27 cellular contexts compared by ENCODE assay signal in genomic region chr21:18636897-18637296, GRCh38.
"Had no signal": no experiment of that assay in that cellular context is flagged by ENCODE, and none has a peak within 500 bp of the region (broad histone marks: within the 10 kb centered on the region; RNA-seq: fewer than 3 reads in every experiment).

No MANE protein-coding gene starts in this region.

- H3K27ac ChIP-seq: colonic mucosa, coronary artery, dorsolateral prefrontal cortex, epithelial cell of prostate, esophagus muscularis mucosa, esophagus squamous epithelium, foreskin keratinocyte, gastrocnemius medialis, gastroesophageal sphincter, heart left ventricle, heart right ventricle had no signal

- ATAC-seq: effector memory CD8-positive, alpha-beta T cell; esophagus mucosa; foreskin keratinocyte; gastrocnemius medialis; gastroesophageal sphincter; heart left ventricle; heart right ventricle had no signal

- H3K4me3 ChIP-seq: colonic mucosa, coronary artery, dorsolateral prefrontal cortex, esophagus muscularis mucosa, esophagus squamous epithelium, gastrocnemius medialis, gastroesophageal sphincter, heart left ventricle, heart right ventricle had no signal

- DNase-seq: colonic mucosa; cortex of kidney; dermis blood vessel endothelial cell; dorsolateral prefrontal cortex; effector CD4-positive, alpha-beta T cell; effector CD8-positive, alpha-beta T cell; effector memory CD4-positive, alpha-beta T cell; effector memory CD8-positive, alpha-beta T cell; endodermal cell; erythroblast; esophagus squamous epithelium; foreskin fibroblast; foreskin keratinocyte; gastrocnemius medialis; glutamatergic neuron; head of caudate nucleus; heart left ventricle; heart right ventricle had no signal

- H3K36me3 ChIP-seq: colonic mucosa, esophagus muscularis mucosa, esophagus squamous epithelium, gastrocnemius medialis, gastroesophageal sphincter, heart left ventricle, heart right ventricle had no signal

- H3K9me3 ChIP-seq: colonic mucosa, esophagus muscularis mucosa, esophagus squamous epithelium, gastrocnemius medialis, gastroesophageal sphincter had no signal

- H3K4me1 ChIP-seq: colonic mucosa, esophagus muscularis mucosa, esophagus squamous epithelium, gastrocnemius medialis, gastroesophageal sphincter, heart left ventricle, heart right ventricle had no signal

- FAIRE-seq: colon, endometrium, endothelial cell of umbilical vein, frontal cortex had no signal

- H3K27me3 ChIP-seq: colonic mucosa, dorsolateral prefrontal cortex, esophagus muscularis mucosa, esophagus squamous epithelium, foreskin keratinocyte, gastrocnemius medialis, gastroesophageal sphincter, heart left ventricle, heart right ventricle had no signal
